18 cellular contexts compared by ENCODE assay signal in the genomic region with DNA sequence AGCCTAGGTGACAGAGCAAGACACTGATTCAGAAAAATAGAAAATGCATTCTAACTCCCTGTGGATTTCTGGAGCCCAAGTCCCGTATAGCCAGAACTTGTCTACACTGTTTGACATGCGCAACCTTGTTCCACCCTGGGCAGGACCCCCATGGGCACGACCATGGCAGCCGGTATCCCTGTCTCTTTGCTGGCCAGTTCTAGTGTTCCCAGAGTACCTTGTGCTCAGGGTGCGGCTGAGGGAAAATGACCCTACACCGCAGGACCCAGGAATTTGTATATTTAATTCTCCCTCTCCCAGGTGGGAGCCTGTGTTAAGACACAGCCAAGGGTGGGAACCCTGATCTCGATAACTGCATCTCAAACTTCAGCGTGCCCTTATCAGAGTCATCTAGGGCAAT. TPM values are rescaled to one million over a fixed set of nuclear protein-coding genes. Genes with fewer than 3 reads are reported as not detected.
A peak's percentile ranks its signal among the peaks of the same experiment; 100 is the strongest.
DNase-seq lines count a peak whose midpoint lies in the region; ATAC-seq and TF ChIP-seq lines count a peak whose summit lies in the region.
"Had no signal": no experiment of that assay in that cellular context is flagged by ENCODE, and none has a peak within 500 bp of the region (broad histone marks: within the 10 kb centered on the region; RNA-seq: fewer than 3 reads in every experiment).

No MANE protein-coding gene starts in this region.

- H3T11ph ChIP-seq in H9 (ENCODE audit: low read length), result no peak overlapping the region

- H3K4me1 Mint-ChIP-seq in H9, result peaks cover 16 to 18% of the 10 kb centered on the region in 2 experiments
- H3K4me1 Mint-ChIP-seq in stimulated activated naive B cell treated with anti-CD40 and anti-IgM and Interleukin-4, amounts not matched to agents 10 μg/mL and 1 μg/mL and 100 μg/mL, for 72 hours, result peaks cover 33 to 63% of the 10 kb centered on the region in 2 donors
- no peaks in the 10 kb centered on the region for H3K4me1 Mint-ChIP-seq in stimulated activated effector memory CD8-positive, alpha-beta T cell treated with anti-CD3 and anti-CD28 coated beads, Interleukin-12 subunit alpha, Interleukin-12 subunit beta, amount 100 ng/mL, for 72 hours
- no peaks in the 10 kb centered on the region for H3K4me1 Mint-ChIP-seq in activated CD8-positive, alpha-beta T cell treated with anti-CD3 and anti-CD28 coated beads, Interleukin-2, amount 10 ng/mL, durations not matched to agents 7 days and 5 days (ENCODE audit: low read depth)

- H2BK20ac ChIP-seq in H9 (ENCODE audit: low read depth, low read length, poor library complexity, severe bottlenecking), result no peak overlapping the region

- H3K9ac ChIP-seq in H9 (ENCODE audit: extremely low read depth, insufficient read length, low read length), result no peak overlapping the region
- H3K9ac ChIP-seq: GM23248 had no signal

- H4K20me1 ChIP-seq in H9 (ENCODE audit: control insufficient read depth, insufficient read depth, insufficient read length), result no peaks in the 10 kb centered on the region

- H3K79me1 ChIP-seq in H9 (ENCODE audit: insufficient read depth, low read depth, low read length, poor library complexity, severe bottlenecking), result no peaks in the 10 kb centered on the region

- H3K4me2 ChIP-seq in H9 (ENCODE audit: insufficient read depth, insufficient read length, low read length), result no peak overlapping the region

- H3K9me3 ChIP-seq in H9 (ENCODE audit: control insufficient read depth, low read depth, low read length), result no peaks in the 10 kb centered on the region
- H3K9me3 ChIP-seq: SJSA1 had no signal

- no peaks in the 10 kb centered on the region for H3K36me3 Mint-ChIP-seq in H9 (ENCODE audit: insufficient read depth in 1 of 3, low read depth in 3 of 3)
- H3K36me3 Mint-ChIP-seq in stimulated activated naive B cell treated with anti-CD40 and anti-IgM and Interleukin-4, amounts not matched to agents 10 μg/mL and 1 μg/mL and 100 μg/mL, for 72 hours, result no peaks in the 10 kb centered on the region
- H3K36me3 Mint-ChIP-seq in stimulated activated effector memory CD8-positive, alpha-beta T cell treated with anti-CD3 and anti-CD28 coated beads, Interleukin-12 subunit alpha, Interleukin-12 subunit beta, amount 100 ng/mL, for 72 hours, result no peaks in the 10 kb centered on the region
- no peaks in the 10 kb centered on the region for H3K36me3 Mint-ChIP-seq in activated CD8-positive, alpha-beta T cell treated with anti-CD3 and anti-CD28 coated beads, Interleukin-2, amount 10 ng/mL, durations not matched to agents 7 days and 5 days (ENCODE audit: low read depth)
- H3K36me3 Mint-ChIP-seq: CD8-positive, alpha-beta T cell had no signal

- no peak overlapping the region for H3K23ac ChIP-seq in H9 (ENCODE audit: insufficient read length, low read depth, low read length)

- H4K91ac ChIP-seq in H9 (ENCODE audit: insufficient read length, low read depth, low read length), result no peak overlapping the region

- no peak for ATAC-seq in left lobe of liver
- no peak for ATAC-seq in stimulated activated naive B cell treated with anti-CD40 and anti-IgM and Interleukin-4, amounts not matched to agents 10 μg/mL and 1 μg/mL and 100 μg/mL, for 72 hours (replicated peaks)
- ATAC-seq in stimulated activated effector memory CD8-positive, alpha-beta T cell treated with anti-CD3 and anti-CD28 coated beads, Interleukin-12 subunit alpha, Interleukin-12 subunit beta, amount 100 ng/mL, for 72 hours, result no peak
- ATAC-seq in activated CD8-positive, alpha-beta T cell treated with anti-CD3 and anti-CD28 coated beads, Interleukin-2, amount 10 ng/mL, durations not matched to agents 7 days and 5 days, result no peak
- ATAC-seq: CD8-positive, alpha-beta T cell had no signal

- no peak overlapping the region for H4K8ac ChIP-seq in H9 (replicated peaks; ENCODE audit: insufficient read length, low read depth, low read length)

- no peak overlapping the region for H3K56ac ChIP-seq in H9 (ENCODE audit: insufficient read length, low read depth, low read length)

- H3K79me2 ChIP-seq in H9 (ENCODE audit: insufficient read depth, low read length), result no peaks in the 10 kb centered on the region

- H3K14ac ChIP-seq in H9 (ENCODE audit: insufficient read depth, low read length), result no peak overlapping the region

- no peak overlapping the region for H2AFZ ChIP-seq in H9 (ENCODE audit: low read length)
- H2AFZ ChIP-seq: GM23248 had no signal

- no peak for TF ChIP-seq CTCF in H9 (conservative IDR thresholded peaks at IDR 0.05)

- WGBS in H9 (ENCODE audit: extremely low coverage, insufficient read length, low lambda C conversion rate), result no CpG with 5 or more reads among the region's 8 CpGs

- H3K27ac ChIP-seq in H9 (ENCODE audit: insufficient read length, low read depth, low read length) (no peak overlapping the region), cingulate gyrus (ENCODE audit: low read depth, low read length) (peak overlapping the region; percentile 76)
- H3K27ac ChIP-seq: GM23248, SJSA1 had no signal

- H2BK15ac ChIP-seq in H9 (ENCODE audit: low read depth, low read length), result no peak overlapping the region

- no peaks in the 10 kb centered on the region for H3K4me1 ChIP-seq in H9 (ENCODE audit: insufficient read depth, low read length)
- H3K4me1 ChIP-seq: SJSA1 had no signal

- H3K27me3 Mint-ChIP-seq in H9 (ENCODE audit: low read depth), result peaks cover 8% of the 10 kb centered on the region
- H3K27me3 Mint-ChIP-seq in stimulated activated naive B cell treated with anti-CD40 and anti-IgM and Interleukin-4, amounts not matched to agents 10 μg/mL and 1 μg/mL and 100 μg/mL, for 72 hours, result no peaks in the 10 kb centered on the region
- peaks cover 19% of the 10 kb centered on the region for H3K27me3 Mint-ChIP-seq in activated CD8-positive, alpha-beta T cell treated with anti-CD3 and anti-CD28 coated beads, Interleukin-2, amount 10 ng/mL, durations not matched to agents 7 days and 5 days (ENCODE audit: low read depth)

- no peak overlapping the region for H3K4ac ChIP-seq in H9 (ENCODE audit: low read depth, low read length)

- no peak overlapping the region for H4K5ac ChIP-seq in H9 (ENCODE audit: insufficient read length, low read depth, low read length)

- no peak overlapping the region for H3K27ac Mint-ChIP-seq in H9
- peak overlapping the region; percentile 20 for H3K27ac Mint-ChIP-seq in stimulated activated naive B cell treated with anti-CD40 and anti-IgM and Interleukin-4, amounts not matched to agents 10 μg/mL and 1 μg/mL and 100 μg/mL, for 72 hours
- H3K27ac Mint-ChIP-seq in stimulated activated effector memory CD8-positive, alpha-beta T cell treated with anti-CD3 and anti-CD28 coated beads, Interleukin-12 subunit alpha, Interleukin-12 subunit beta, amount 100 ng/mL, for 72 hours, result no peak overlapping the region
- no peak overlapping the region for H3K27ac Mint-ChIP-seq in activated CD8-positive, alpha-beta T cell treated with anti-CD3 and anti-CD28 coated beads, Interleukin-2, amount 10 ng/mL, durations not matched to agents 7 days and 5 days
- H3K27ac Mint-ChIP-seq: CD8-positive, alpha-beta T cell had no signal

- H2BK120ac ChIP-seq in H9 (ENCODE audit: low read depth, low read length, poor library complexity, severe bottlenecking), result no peak overlapping the region

- no peak overlapping the region for H2BK12ac ChIP-seq in H9 (ENCODE audit: insufficient read length, low read depth, low read length)

- CTCF ChIA-PET in activated CD8-positive, alpha-beta T cell treated with anti-CD3 and anti-CD28 coated beads, Interleukin-2, amount 10 ng/mL, durations not matched to agents 7 days and 5 days (lab: Charles Lee), result no interaction called here
- CTCF ChIA-PET in HEK293T (lab: Yijun Ruan, JAX), result no interaction called here

- H3K27me3 ChIP-seq in H9 (ENCODE audit: insufficient read depth, low read length), result no peaks in the 10 kb centered on the region
- H3K27me3 ChIP-seq: SJSA1 had no signal

- no peak overlapping the region for H3K18ac ChIP-seq in H9 (ENCODE audit: insufficient read length, low read depth, low read length)

- no peak overlapping the region for H2AK5ac ChIP-seq in H9 (ENCODE audit: insufficient read length, low read length)

- no peaks in the 10 kb centered on the region for H3K9me3 Mint-ChIP-seq in H9
- peaks cover 0 to 2% of the 10 kb centered on the region in 2 donors for H3K9me3 Mint-ChIP-seq in stimulated activated naive B cell treated with anti-CD40 and anti-IgM and Interleukin-4, amounts not matched to agents 10 μg/mL and 1 μg/mL and 100 μg/mL, for 72 hours
- no peaks in the 10 kb centered on the region for H3K9me3 Mint-ChIP-seq in stimulated activated effector memory CD8-positive, alpha-beta T cell treated with anti-CD3 and anti-CD28 coated beads, Interleukin-12 subunit alpha, Interleukin-12 subunit beta, amount 100 ng/mL, for 72 hours
- H3K9me3 Mint-ChIP-seq in activated CD8-positive, alpha-beta T cell treated with anti-CD3 and anti-CD28 coated beads, Interleukin-2, amount 10 ng/mL, durations not matched to agents 7 days and 5 days (ENCODE audit: insufficient read depth), result no peaks in the 10 kb centered on the region
- H3K9me3 Mint-ChIP-seq: CD8-positive, alpha-beta T cell had no signal

- POLR2A ChIA-PET in activated CD8-positive, alpha-beta T cell treated with anti-CD3 and anti-CD28 coated beads, Interleukin-2, amount 10 ng/mL, durations not matched to agents 7 days and 5 days (lab: Charles Lee), result no interaction called here
- POLR2A ChIA-PET in HEK293T (lab: Yijun Ruan, JAX), result no interaction called here

- H2BK5ac ChIP-seq in H9 (ENCODE audit: insufficient read length, low read length), result no peak overlapping the region

- DNase-seq in H9, result peak; percentile 12
- peak; percentile 31 for DNase-seq in left lobe of liver (ENCODE audit: low spot score)
- no peak for DNase-seq in stimulated activated naive B cell treated with anti-CD40 and anti-IgM and Interleukin-4, amounts not matched to agents 10 μg/mL and 1 μg/mL and 100 μg/mL, for 72 hours
- DNase-seq in stimulated activated effector memory CD8-positive, alpha-beta T cell treated with anti-CD3 and anti-CD28 coated beads, Interleukin-12 subunit alpha, Interleukin-12 subunit beta, amount 100 ng/mL, for 72 hours (ENCODE audit: low spot score in 2 of 2), result no peak
- no peak for DNase-seq in activated CD8-positive, alpha-beta T cell treated with anti-CD3 and anti-CD28 coated beads, Interleukin-2, amount 10 ng/mL, durations not matched to agents 7 days and 5 days
- no peak for DNase-seq in activated T-cell treated with anti-CD3 and anti-CD28 coated beads for 4 hours
- no peak for DNase-seq in HEK293T (ENCODE audit: extremely low spot score)
- DNase-seq: ACHN; AML-193; CD8-positive, alpha-beta T cell; DMS79; GM23248; NCI-H2081; NCI-H510A treated with DMSO at 0.1 percent for 48 hours; NCI-H82 had no signal

- H3K4me3 Mint-ChIP-seq in H9, result no peak overlapping the region
- no peak overlapping the region for H3K4me3 Mint-ChIP-seq in stimulated activated naive B cell treated with anti-CD40 and anti-IgM and Interleukin-4, amounts not matched to agents 10 μg/mL and 1 μg/mL and 100 μg/mL, for 72 hours
- H3K4me3 Mint-ChIP-seq in stimulated activated effector memory CD8-positive, alpha-beta T cell treated with anti-CD3 and anti-CD28 coated beads, Interleukin-12 subunit alpha, Interleukin-12 subunit beta, amount 100 ng/mL, for 72 hours, result no peak overlapping the region
- H3K4me3 Mint-ChIP-seq in activated CD8-positive, alpha-beta T cell treated with anti-CD3 and anti-CD28 coated beads, Interleukin-2, amount 10 ng/mL, durations not matched to agents 7 days and 5 days, result no peak overlapping the region

- H3K23me2 ChIP-seq in H9 (ENCODE audit: insufficient read length, low read depth, low read length, poor library complexity, severe bottlenecking), result no peaks in the 10 kb centered on the region

RNA-seq across cellular contexts. Expression of gene RIC3, which starts 36.7 kb away (rescaled TPM):
- total RNA-seq in H9 (2021) (19.9 and 23.7 TPM in 2 replicates), left lobe of liver (3.4 TPM)
- total RNA-seq in activated CD8-positive, alpha-beta T cell treated with anti-CD3 and anti-CD28 coated beads, Interleukin-2, amount 10 ng/mL, durations not matched to agents 7 days and 5 days, result 1 to 10 TPM; 7.8 to 9.4 TPM
- total RNA-seq: GM23248, SJSA1 had no signal

RNA-seq across cellular contexts. Expression of gene LMO1, which starts 58.1 kb away (rescaled TPM):
- 0.39 and 0.50 TPM in 2 replicates for total RNA-seq in H9 (2021)
- not detected for total RNA-seq in left lobe of liver
- total RNA-seq in activated CD8-positive, alpha-beta T cell treated with anti-CD3 and anti-CD28 coated beads, Interleukin-2, amount 10 ng/mL, durations not matched to agents 7 days and 5 days, result not detected
- total RNA-seq: CD8-positive, alpha-beta T cell; GM23248; MCF 10A; SJSA1 had no signal

Comparison
In these comparisons a context has a peak if more than half of its experiments do, and no peak if none do; other contexts are left out.
1. DNase-seq: peak in H9 (single experiment) and left lobe of liver (single experiment); none in stimulated activated naive B cell treated with anti-CD40 and anti-IgM and Interleukin-4, amounts not matched to agents 10 μg/mL and 1 μg/mL and 100 μg/mL, for 72 hours (single experiment), stimulated activated effector memory CD8-positive, alpha-beta T cell treated with anti-CD3 and anti-CD28 coated beads, Interleukin-12 subunit alpha, Interleukin-12 subunit beta, amount 100 ng/mL, for 72 hours (0 of 2), activated CD8-positive, alpha-beta T cell treated with anti-CD3 and anti-CD28 coated beads, Interleukin-2, amount 10 ng/mL, durations not matched to agents 7 days and 5 days (single experiment), activated T-cell treated with anti-CD3 and anti-CD28 coated beads for 4 hours (single experiment) and HEK293T (single experiment).